6 cellular contexts compared by ENCODE assay signal in genomic region chr7:72494807-72495206, GRCh38.
"Had no signal": no experiment of that assay in that cellular context is flagged by ENCODE, and none has a peak within 500 bp of the region (broad histone marks: within the 10 kb centered on the region; RNA-seq: fewer than 3 reads in every experiment).

No MANE protein-coding gene starts in this region.

- H3K9ac ChIP-seq: SK-N-SH had no signal

- H3K27ac ChIP-seq: Peyer's patch, SJSA1 had no signal

- H3K9me3 ChIP-seq: MG63, SJSA1 had no signal

- H3K4me2 ChIP-seq: SK-N-SH had no signal

- H3K27me3 ChIP-seq: MG63, Peyer's patch, SJSA1 had no signal

- H3K4me3 ChIP-seq: MG63, Peyer's patch, SJSA1 had no signal

- H3K4me1 ChIP-seq: Peyer's patch, SJSA1 had no signal

- DNase-seq: NCI-H2081 treated with DMSO at 0.1 percent for 48 hours, NCI-H524 treated with DMSO at 0.1 percent for 48 hours had no signal

- H3K36me3 ChIP-seq: MG63, Peyer's patch, SJSA1 had no signal
